9 cellular contexts compared by ENCODE assay signal in the genomic region with DNA sequence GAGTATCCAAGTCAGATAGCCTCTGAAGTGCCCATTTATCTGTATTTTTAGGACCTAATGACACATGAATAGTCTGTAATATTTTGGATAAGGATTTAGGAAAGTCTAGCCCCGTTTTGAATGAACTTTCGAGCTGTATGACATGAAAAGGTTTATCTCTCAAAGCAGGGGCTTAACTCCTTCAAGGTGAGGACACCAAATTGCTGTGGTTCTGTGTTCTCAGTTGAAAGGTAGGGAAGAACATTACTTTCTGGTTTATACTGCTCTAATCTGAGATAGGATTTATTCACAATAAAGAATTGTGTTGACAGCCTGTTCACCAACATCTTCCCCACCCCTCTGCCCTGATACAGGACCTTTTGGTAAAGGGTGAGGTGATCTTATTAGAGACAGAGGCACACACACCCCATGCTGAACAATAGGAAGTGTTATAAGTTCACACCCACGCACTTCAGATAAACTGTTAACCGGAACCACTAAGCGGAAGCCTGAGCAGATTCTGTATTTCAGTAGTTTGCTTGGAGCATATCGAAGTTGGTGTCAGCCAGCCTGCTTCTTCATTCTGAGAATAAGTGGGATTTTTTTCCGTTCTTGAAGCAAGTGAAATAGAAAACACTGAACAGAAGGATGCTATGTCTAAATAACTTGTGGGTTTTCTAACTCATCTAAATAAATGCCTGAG.
DNase-seq lines count a peak whose midpoint lies in the region; ATAC-seq and TF ChIP-seq lines count a peak whose summit lies in the region.
"Had no signal": no experiment of that assay in that cellular context is flagged by ENCODE, and none has a peak within 500 bp of the region (broad histone marks: within the 10 kb centered on the region; RNA-seq: fewer than 3 reads in every experiment).

No MANE protein-coding gene starts in this region.

- H3K4me3 Mint-ChIP-seq in stimulated activated naive CD8-positive, alpha-beta T cell treated with anti-CD3 and anti-CD28 coated beads, Interleukin-15, amount 100 ng/mL, for 72 hours, result peak overlapping the region; percentile 47 to 54
- H3K4me3 Mint-ChIP-seq: brain had no signal

- H3K9me3 Mint-ChIP-seq in stimulated activated naive CD8-positive, alpha-beta T cell treated with anti-CD3 and anti-CD28 coated beads, Interleukin-15, amount 100 ng/mL, for 72 hours, result no peaks in the 10 kb centered on the region

- ATAC-seq in GM18505 (IDR thresholded peaks at IDR 0.05; ENCODE audit: unreplicated experiment) (peak; percentile 97), HG02759 (IDR thresholded peaks at IDR 0.05; ENCODE audit: unreplicated experiment) (peak; percentile 99)
- peak; percentile 99 for ATAC-seq in stimulated activated naive CD8-positive, alpha-beta T cell treated with anti-CD3 and anti-CD28 coated beads, Interleukin-15, amount 100 ng/mL, for 72 hours

- H3K4me3 ChIP-seq in fibroblast of pulmonary artery (replicated peaks; ENCODE audit: low read depth, low read length), result no peak overlapping the region
- H3K4me3 ChIP-seq in coronary artery, result no peak overlapping the region

- peak overlapping the region; percentile 78 to 87 for H3K27ac Mint-ChIP-seq in stimulated activated naive CD8-positive, alpha-beta T cell treated with anti-CD3 and anti-CD28 coated beads, Interleukin-15, amount 100 ng/mL, for 72 hours

- TF ChIP-seq POLR2A in GM18505 (IDR thresholded peaks at IDR 0.05; ENCODE audit: borderline replicate concordance, extremely low read depth, insufficient read depth, insufficient read length), result no peak

- DNase-seq in T-helper 2 cell (peak in 4 of 5 experiments; percentile 5 to 92 (median 29)), fibroblast of pulmonary artery (ENCODE audit: low read depth) (peak; percentile 56), coronary artery (ENCODE audit: low spot score) (no peak), HK-2 (ENCODE audit: unreplicated experiment) (no peak), NCI-H2227 treated with DMSO at 0.1 percent for 48 hours (lab: John Stamatoyannopoulos, UW) (no peak)
- peak; percentile 44 to 65 for DNase-seq in stimulated activated naive CD8-positive, alpha-beta T cell treated with anti-CD3 and anti-CD28 coated beads, Interleukin-15, amount 100 ng/mL, for 72 hours

- peaks cover 52% of the 10 kb centered on the region for H3K4me1 Mint-ChIP-seq in stimulated activated naive CD8-positive, alpha-beta T cell treated with anti-CD3 and anti-CD28 coated beads, Interleukin-15, amount 100 ng/mL, for 72 hours

- no peak overlapping the region for H3K27ac ChIP-seq in coronary artery

- TF ChIP-seq CTCF in fibroblast of pulmonary artery (IDR thresholded peaks at IDR 0.05; ENCODE audit: low read length, missing control alignments), result no peak
- TF ChIP-seq CTCF in coronary artery (IDR thresholded peaks at IDR 0.05), result no peak

- H3K27me3 Mint-ChIP-seq in stimulated activated naive CD8-positive, alpha-beta T cell treated with anti-CD3 and anti-CD28 coated beads, Interleukin-15, amount 100 ng/mL, for 72 hours, result no peaks in the 10 kb centered on the region
- H3K27me3 Mint-ChIP-seq: brain had no signal

Comparison
In these comparisons a context has a peak if more than half of its experiments do, and no peak if none do; other contexts are left out.
1. DNase-seq: peak in T-helper 2 cell (4 of 5), fibroblast of pulmonary artery (single experiment) and stimulated activated naive CD8-positive, alpha-beta T cell treated with anti-CD3 and anti-CD28 coated beads, Interleukin-15, amount 100 ng/mL, for 72 hours (2 of 2); none in coronary artery (single experiment), HK-2 (single experiment) and NCI-H2227 treated with DMSO at 0.1 percent for 48 hours (single experiment).
2. Peak in every context shown above with its lines, with median percentiles within 50 percentile points of each other: ATAC-seq.